ENCODE assay signal across 8 cellular contexts in the genomic region with DNA sequence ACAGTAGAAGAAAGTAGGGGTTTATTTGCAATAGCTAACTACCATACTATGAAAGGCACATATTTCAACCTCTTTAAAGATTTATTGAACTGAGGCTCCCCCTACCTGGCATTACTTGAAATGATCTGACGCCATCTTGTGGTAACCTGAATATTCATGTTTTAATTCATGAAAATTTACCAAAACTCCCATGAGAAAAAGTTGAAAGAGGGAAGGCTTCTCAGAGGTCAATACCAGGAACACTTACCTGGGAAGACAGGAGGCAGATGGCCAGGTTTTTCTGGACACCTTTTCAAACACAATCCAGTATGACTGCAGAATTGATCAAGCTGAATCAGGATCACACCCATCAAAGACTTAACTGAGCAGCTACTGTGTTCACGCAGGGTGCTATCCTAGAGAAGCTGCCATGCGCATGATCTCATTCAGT.
DNase-seq lines count a peak whose midpoint lies in the region; ATAC-seq and TF ChIP-seq lines count a peak whose summit lies in the region.

No MANE protein-coding gene starts in this region.

- ATAC-seq in GM21515 (IDR thresholded peaks at IDR 0.05; ENCODE audit: unreplicated experiment) = peak; percentile 82

- H3K4me3 ChIP-seq in Loucy (ENCODE audit: low read length, poor library complexity, severe bottlenecking) (no peak overlapping the region), foreskin fibroblast (ENCODE audit: low read depth in 1 of 2, low read length in 2 of 2) (no peak overlapping the region)

- TF ChIP-seq CTCF in Loucy (conservative IDR thresholded peaks at IDR 0.05; ENCODE audit: low read length) = peak; percentile 98
- peak; percentile 75 for TF ChIP-seq CTCF in foreskin fibroblast (IDR thresholded peaks at IDR 0.05; ENCODE audit: low read depth, low read length)

- no peaks in the 10 kb centered on the region for H3K9me2 ChIP-seq in Loucy (replicated peaks; ENCODE audit: low read depth, low read length)

- DNase-seq in EH (ENCODE audit: low read depth) = peak; percentile 63
- DNase-seq in SKM-1 (lab: John Stamatoyannopoulos, UW; ENCODE audit: unreplicated experiment) = peak; percentile 22
- DNase-seq in foreskin fibroblast = peak; percentile 22 to 71
- peak; percentile 29 for DNase-seq in smooth muscle cell of the brain vasculature (ENCODE audit: low read depth, low spot score)
- no peak for DNase-seq in activated naive CD4-positive, alpha-beta T cell treated with anti-CD3 and anti-CD28 coated beads, Interleukin-2, amount 10 ng/mL, durations not matched to agents 7 days and 5 days
- DNase-seq in NCI-H1930 (lab: John Stamatoyannopoulos, UW) = no peak

- H3K27me3 ChIP-seq in Loucy (ENCODE audit: insufficient read depth, low read length, poor library complexity, severe bottlenecking) = no peaks in the 10 kb centered on the region

- H3K4me1 ChIP-seq in Loucy (ENCODE audit: insufficient read depth, low read length, poor library complexity, severe bottlenecking) = peaks cover 42% of the 10 kb centered on the region

- H3K4me2 ChIP-seq in Loucy (ENCODE audit: low read depth, low read length, poor library complexity, severe bottlenecking) = peak overlapping the region; percentile 12

- H3K79me2 ChIP-seq in Loucy (ENCODE audit: insufficient read depth, low read length) = peaks cover 53% of the 10 kb centered on the region

- no peaks in the 10 kb centered on the region for H3K9me3 ChIP-seq in Loucy (ENCODE audit: insufficient read depth, low read depth, low read length)

- CTCF ChIA-PET in activated naive CD4-positive, alpha-beta T cell treated with anti-CD3 and anti-CD28 coated beads, Interleukin-2, amount 10 ng/mL, durations not matched to agents 7 days and 5 days (lab: Charles Lee) = interaction anchor here (0.7 to 3.2 kb wide), 13 partner anchors 10 to 1622 kb away, joined by 3 to 19 read pairs (median 4); a partner anchor contains a TSS

- H3K27ac Mint-ChIP-seq in activated naive CD4-positive, alpha-beta T cell treated with anti-CD3 and anti-CD28 coated beads, Interleukin-2, amount 10 ng/mL, durations not matched to agents 7 days and 5 days = no peak overlapping the region

- H3K9me3 Mint-ChIP-seq in activated naive CD4-positive, alpha-beta T cell treated with anti-CD3 and anti-CD28 coated beads, Interleukin-2, amount 10 ng/mL, durations not matched to agents 7 days and 5 days = no peaks in the 10 kb centered on the region

- no peaks in the 10 kb centered on the region for H3K36me3 Mint-ChIP-seq in activated naive CD4-positive, alpha-beta T cell treated with anti-CD3 and anti-CD28 coated beads, Interleukin-2, amount 10 ng/mL, durations not matched to agents 7 days and 5 days

- peaks cover 3% of the 10 kb centered on the region for H4K20me1 ChIP-seq in Loucy (ENCODE audit: insufficient read depth, low read length, poor library complexity, severe bottlenecking)

- H3K36me3 ChIP-seq in Loucy (ENCODE audit: insufficient read depth, low read length) = peaks cover 10% of the 10 kb centered on the region; the same call in 1 of the 2 replicates

- H2AFZ ChIP-seq in Loucy (ENCODE audit: low read length) = no peak overlapping the region

- H3K4me1 Mint-ChIP-seq in activated naive CD4-positive, alpha-beta T cell treated with anti-CD3 and anti-CD28 coated beads, Interleukin-2, amount 10 ng/mL, durations not matched to agents 7 days and 5 days = no peaks in the 10 kb centered on the region

- no peaks in the 10 kb centered on the region for H3F3A ChIP-seq in Loucy (ENCODE audit: low read depth)

- no peak overlapping the region for H3K4me3 Mint-ChIP-seq in activated naive CD4-positive, alpha-beta T cell treated with anti-CD3 and anti-CD28 coated beads, Interleukin-2, amount 10 ng/mL, durations not matched to agents 7 days and 5 days

- no peak overlapping the region for H3K9ac ChIP-seq in Loucy (ENCODE audit: low read depth, low read length, poor library complexity, severe bottlenecking)

- no peaks in the 10 kb centered on the region for H3K27me3 Mint-ChIP-seq in activated naive CD4-positive, alpha-beta T cell treated with anti-CD3 and anti-CD28 coated beads, Interleukin-2, amount 10 ng/mL, durations not matched to agents 7 days and 5 days

Comparison
In these comparisons a context has a peak if more than half of its experiments do, and no peak if none do; other contexts are left out.
1. DNase-seq: peak in EH (single experiment), SKM-1 (single experiment), foreskin fibroblast (2 of 2) and smooth muscle cell of the brain vasculature (single experiment); none in activated naive CD4-positive, alpha-beta T cell treated with anti-CD3 and anti-CD28 coated beads, Interleukin-2, amount 10 ng/mL, durations not matched to agents 7 days and 5 days (single experiment) and NCI-H1930 (0 of 2).